ENCODE assay signal across 16 cellular contexts in genomic region chr7:28618383-28618782, GRCh38.
"Had no signal": no experiment of that assay in that cellular context is flagged by ENCODE, and none has a peak within 500 bp of the region (broad histone marks: within the 10 kb centered on the region; RNA-seq: fewer than 3 reads in every experiment).

No MANE protein-coding gene starts in this region.

- H3K27ac Mint-ChIP-seq: activated CD4-positive, alpha-beta memory T cell treated with anti-CD3 and anti-CD28 coated beads, Interleukin-2, amount 10 ng/mL, durations not matched to agents 7 days and 5 days; activated CD4-positive, alpha-beta T cell treated with anti-CD3 and anti-CD28 coated beads for 36 hours; activated naive CD8-positive, alpha-beta T cell treated with anti-CD3 and anti-CD28 coated beads for 36 hours; activated T-cell treated with anti-CD3 and anti-CD28 coated beads, Interleukin-2, amount 50 U/mL, for 72 hours; progenitor cell of endocrine pancreas had no signal

- H3K27me3 ChIP-seq: esophagus squamous epithelium had no signal

- H3K4me3 Mint-ChIP-seq: activated CD4-positive, alpha-beta memory T cell treated with anti-CD3 and anti-CD28 coated beads, Interleukin-2, amount 10 ng/mL, durations not matched to agents 7 days and 5 days; activated CD4-positive, alpha-beta T cell treated with anti-CD3 and anti-CD28 coated beads for 36 hours; activated naive CD8-positive, alpha-beta T cell treated with anti-CD3 and anti-CD28 coated beads for 36 hours; activated T-cell treated with anti-CD3 and anti-CD28 coated beads, Interleukin-2, amount 50 U/mL, for 72 hours; naive thymus-derived CD8-positive, alpha-beta T cell had no signal

- H3K36me3 Mint-ChIP-seq: activated naive CD8-positive, alpha-beta T cell treated with anti-CD3 and anti-CD28 coated beads for 36 hours; naive thymus-derived CD8-positive, alpha-beta T cell had no signal

- H3K36me3 ChIP-seq: esophagus squamous epithelium had no signal

- H3K4me3 ChIP-seq: esophagus squamous epithelium had no signal

- H3K4me1 Mint-ChIP-seq: activated CD4-positive, alpha-beta memory T cell treated with anti-CD3 and anti-CD28 coated beads, Interleukin-2, amount 10 ng/mL, durations not matched to agents 7 days and 5 days; activated CD4-positive, alpha-beta T cell treated with anti-CD3 and anti-CD28 coated beads for 36 hours; activated naive CD8-positive, alpha-beta T cell treated with anti-CD3 and anti-CD28 coated beads for 36 hours; naive thymus-derived CD8-positive, alpha-beta T cell had no signal

- DNase-seq: activated CD4-positive, alpha-beta memory T cell treated with anti-CD3 and anti-CD28 coated beads, Interleukin-2, amount 10 ng/mL, durations not matched to agents 7 days and 5 days; activated CD4-positive, alpha-beta T cell treated with anti-CD3 and anti-CD28 coated beads for 36 hours; activated CD8-positive, alpha-beta memory T cell treated with anti-CD3 and anti-CD28 coated beads, Interleukin-2, amount 50 U/mL, for 4 hours; activated gamma-delta T cell treated with Interleukin-2 at 50 U/mL for 16 hours; activated naive CD8-positive, alpha-beta T cell treated with anti-CD3 and anti-CD28 coated beads for 36 hours; activated T-cell treated with anti-CD3 and anti-CD28 coated beads, Interleukin-2, amount 50 U/mL, for 72 hours; anterior cingulate cortex; esophagus squamous epithelium; foreskin fibroblast; naive thymus-derived CD8-positive, alpha-beta T cell; right cardiac atrium; stimulated activated CD4-positive, alpha-beta T cell treated with anti-CD3 and anti-CD28 coated beads, Interleukin-1b, Interleukin-23, amount 100 ng/mL, for 48 hours; stimulated activated naive CD4-positive, alpha-beta T cell treated with Interleukin-2 at 50 U/mL for 16 hours; T-helper 9 cell; trophoblast cell had no signal

- ATAC-seq: activated CD4-positive, alpha-beta T cell treated with anti-CD3 and anti-CD28 coated beads for 36 hours; activated T-cell treated with anti-CD3 and anti-CD28 coated beads, Interleukin-2, amount 50 U/mL, for 72 hours; naive thymus-derived CD8-positive, alpha-beta T cell; right cardiac atrium had no signal

- H3K27ac ChIP-seq: esophagus squamous epithelium had no signal

- H3K9me3 ChIP-seq: esophagus squamous epithelium had no signal

- H3K27me3 Mint-ChIP-seq: activated CD4-positive, alpha-beta memory T cell treated with anti-CD3 and anti-CD28 coated beads, Interleukin-2, amount 10 ng/mL, durations not matched to agents 7 days and 5 days; activated naive CD8-positive, alpha-beta T cell treated with anti-CD3 and anti-CD28 coated beads for 36 hours; naive thymus-derived CD8-positive, alpha-beta T cell had no signal

- H3K9me3 Mint-ChIP-seq: activated CD4-positive, alpha-beta memory T cell treated with anti-CD3 and anti-CD28 coated beads, Interleukin-2, amount 10 ng/mL, durations not matched to agents 7 days and 5 days; activated naive CD8-positive, alpha-beta T cell treated with anti-CD3 and anti-CD28 coated beads for 36 hours; activated T-cell treated with anti-CD3 and anti-CD28 coated beads, Interleukin-2, amount 50 U/mL, for 72 hours; naive thymus-derived CD8-positive, alpha-beta T cell had no signal
